ENCODE assay signal across 1 cellular context in the genomic region with DNA sequence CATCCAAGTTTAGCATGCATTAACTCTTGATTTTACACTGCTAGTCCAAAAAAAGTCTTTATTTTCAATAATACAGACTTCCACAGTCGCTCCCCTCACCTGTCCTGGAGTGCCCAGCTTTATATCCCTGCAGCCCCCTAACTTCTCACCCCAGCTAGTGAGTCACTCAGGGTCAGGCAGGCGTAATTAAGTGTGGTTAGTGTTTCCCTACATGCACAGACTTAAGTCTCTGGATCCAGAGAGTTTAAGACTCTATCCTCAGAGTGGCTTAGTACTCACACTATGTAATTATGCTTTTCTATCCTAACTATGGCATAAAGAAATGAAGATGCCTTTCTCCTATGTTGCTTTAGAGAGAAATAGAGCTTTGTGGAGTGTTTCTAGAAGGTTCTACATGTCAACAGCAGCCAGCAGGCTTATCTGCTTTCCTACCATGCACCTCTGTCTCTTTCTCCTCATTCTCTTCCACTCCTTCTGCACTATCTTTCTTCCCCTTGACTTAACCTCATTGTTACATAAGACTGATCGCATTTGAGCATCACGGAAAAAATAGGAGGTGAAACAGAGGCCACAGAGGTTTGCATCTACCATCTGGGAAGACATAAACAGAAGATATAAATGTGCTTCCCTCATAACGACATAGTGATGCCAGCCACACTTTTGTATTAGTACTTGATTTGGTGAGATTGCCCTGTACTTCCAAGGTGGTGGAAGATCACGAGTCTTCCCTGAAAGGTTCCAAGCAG.
TF ChIP-seq lines count a peak whose summit lies in the region.

No MANE protein-coding gene starts in this region.

TF ChIP-seq in WTC11, 78 proteins besides CTCF, POLR2A, EP300 and RAD21 (continued from another document):
- TF ChIP-seq, protein P1, sequence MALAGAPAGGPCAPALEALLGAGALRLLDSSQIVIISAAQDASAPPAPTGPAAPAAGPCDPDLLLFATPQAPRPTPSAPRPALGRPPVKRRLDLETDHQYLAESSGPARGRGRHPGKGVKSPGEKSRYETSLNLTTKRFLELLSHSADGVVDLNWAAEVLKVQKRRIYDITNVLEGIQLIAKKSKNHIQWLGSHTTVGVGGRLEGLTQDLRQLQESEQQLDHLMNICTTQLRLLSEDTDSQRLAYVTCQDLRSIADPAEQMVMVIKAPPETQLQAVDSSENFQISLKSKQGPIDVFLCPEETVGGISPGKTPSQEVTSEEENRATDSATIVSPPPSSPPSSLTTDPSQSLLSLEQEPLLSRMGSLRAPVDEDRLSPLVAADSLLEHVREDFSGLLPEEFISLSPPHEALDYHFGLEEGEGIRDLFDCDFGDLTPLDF (CRISPR knock-in tag; IDR thresholded peaks at IDR 0.05): no peak
- no peak for TF ChIP-seq FOXK1 (CRISPR knock-in tag; IDR thresholded peaks at IDR 0.05)
- TF ChIP-seq, protein P2, sequence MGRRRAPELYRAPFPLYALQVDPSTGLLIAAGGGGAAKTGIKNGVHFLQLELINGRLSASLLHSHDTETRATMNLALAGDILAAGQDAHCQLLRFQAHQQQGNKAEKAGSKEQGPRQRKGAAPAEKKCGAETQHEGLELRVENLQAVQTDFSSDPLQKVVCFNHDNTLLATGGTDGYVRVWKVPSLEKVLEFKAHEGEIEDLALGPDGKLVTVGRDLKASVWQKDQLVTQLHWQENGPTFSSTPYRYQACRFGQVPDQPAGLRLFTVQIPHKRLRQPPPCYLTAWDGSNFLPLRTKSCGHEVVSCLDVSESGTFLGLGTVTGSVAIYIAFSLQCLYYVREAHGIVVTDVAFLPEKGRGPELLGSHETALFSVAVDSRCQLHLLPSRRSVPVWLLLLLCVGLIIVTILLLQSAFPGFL (CRISPR knock-in tag; IDR thresholded peaks at IDR 0.05; ENCODE audit: borderline replicate concordance): no peak
